In genomic region chr13:48671421-48671820, GRCh38 we compare ENCODE assay signal across 1 cellular context. TPM values are rescaled to one million over a fixed set of nuclear protein-coding genes. Genes with fewer than 3 reads are reported as not detected.
"Had no signal": no experiment of that assay in that cellular context is flagged by ENCODE, and none has a peak within 500 bp of the region (broad histone marks: within the 10 kb centered on the region; RNA-seq: fewer than 3 reads in every experiment).

No MANE protein-coding gene starts in this region.

RNA-seq across cellular contexts. Expression of gene CYSLTR2, which starts 17.7 kb away (rescaled TPM):
- total RNA-seq: G401 had no signal
